In genomic region chrX:40440841-40441240, GRCh38 we compare ENCODE assay signal across 18 cellular contexts.
"Had no signal": no experiment of that assay in that cellular context is flagged by ENCODE, and none has a peak within 500 bp of the region (broad histone marks: within the 10 kb centered on the region; RNA-seq: fewer than 3 reads in every experiment).

No MANE protein-coding gene starts in this region.

- H3K9me3 ChIP-seq: tibial artery had no signal

- DNase-seq: activated CD4-positive, alpha-beta memory T cell treated with anti-CD3 and anti-CD28 coated beads for 36 hours; activated CD4-positive, alpha-beta T cell treated with anti-CD3 and anti-CD28 coated beads for 36 hours; activated naive CD4-positive, alpha-beta T cell; activated naive CD8-positive, alpha-beta T cell treated with anti-CD3 and anti-CD28 coated beads for 36 hours; activated T-cell treated with anti-CD3 and anti-CD28 coated beads for 4 hours; erythroblast; mesenchymal stem cell; naive thymus-derived CD4-positive, alpha-beta T cell; posterior cingulate gyrus; retina; stimulated activated CD4-positive, alpha-beta T cell treated with anti-CD3 and anti-CD28 coated beads, Interleukin-12 subunit alpha, Interleukin-12 subunit beta, amount 100 ng/mL, for 4 hours; stimulated activated CD4-positive, alpha-beta T cell treated with anti-CD3 and anti-CD28 coated beads, Interleukin-1b, Interleukin-23, amount 100 ng/mL, for 48 hours; stimulated activated CD8-positive, alpha-beta memory T cell treated with anti-CD3 and anti-CD28 coated beads, Interleukin-4, amount 100 ng/mL, for 48 hours; stimulated activated naive CD4-positive, alpha-beta T cell; tibial artery had no signal

- H3K27ac ChIP-seq: tibial artery had no signal

- H3K27me3 ChIP-seq: tibial artery had no signal

- H3K4me1 Mint-ChIP-seq: activated CD4-positive, alpha-beta T cell treated with anti-CD3 and anti-CD28 coated beads for 36 hours had no signal

- H3K27me3 Mint-ChIP-seq: activated CD4-positive, alpha-beta memory T cell treated with anti-CD3 and anti-CD28 coated beads for 36 hours; activated CD4-positive, alpha-beta T cell treated with anti-CD3 and anti-CD28 coated beads for 36 hours had no signal

- H3K9me3 Mint-ChIP-seq: activated CD4-positive, alpha-beta memory T cell treated with anti-CD3 and anti-CD28 coated beads for 36 hours; activated naive CD8-positive, alpha-beta T cell treated with anti-CD3 and anti-CD28 coated beads for 36 hours; naive thymus-derived CD4-positive, alpha-beta T cell had no signal

- H3K36me3 Mint-ChIP-seq: activated CD4-positive, alpha-beta memory T cell treated with anti-CD3 and anti-CD28 coated beads for 36 hours; activated naive CD8-positive, alpha-beta T cell treated with anti-CD3 and anti-CD28 coated beads for 36 hours; naive thymus-derived CD4-positive, alpha-beta T cell; WTC11 had no signal

- H3K27ac Mint-ChIP-seq: activated CD4-positive, alpha-beta memory T cell treated with anti-CD3 and anti-CD28 coated beads for 36 hours; activated CD4-positive, alpha-beta T cell treated with anti-CD3 and anti-CD28 coated beads for 36 hours; activated naive CD8-positive, alpha-beta T cell treated with anti-CD3 and anti-CD28 coated beads for 36 hours; naive thymus-derived CD4-positive, alpha-beta T cell; WTC11 had no signal

- ATAC-seq: activated CD4-positive, alpha-beta T cell treated with anti-CD3 and anti-CD28 coated beads for 36 hours; naive thymus-derived CD4-positive, alpha-beta T cell; WTC11 had no signal

- H3K36me3 ChIP-seq: tibial artery had no signal

- H3K4me1 ChIP-seq: tibial artery had no signal

- H3K4me3 Mint-ChIP-seq: activated CD4-positive, alpha-beta memory T cell treated with anti-CD3 and anti-CD28 coated beads for 36 hours; activated CD4-positive, alpha-beta T cell treated with anti-CD3 and anti-CD28 coated beads for 36 hours; activated naive CD8-positive, alpha-beta T cell treated with anti-CD3 and anti-CD28 coated beads for 36 hours; naive thymus-derived CD4-positive, alpha-beta T cell; WTC11 had no signal

- H3K4me3 ChIP-seq: tibial artery had no signal

- FAIRE-seq: colon, urothelium cell line had no signal
